24 cellular contexts compared by ENCODE assay signal in the genomic region with DNA sequence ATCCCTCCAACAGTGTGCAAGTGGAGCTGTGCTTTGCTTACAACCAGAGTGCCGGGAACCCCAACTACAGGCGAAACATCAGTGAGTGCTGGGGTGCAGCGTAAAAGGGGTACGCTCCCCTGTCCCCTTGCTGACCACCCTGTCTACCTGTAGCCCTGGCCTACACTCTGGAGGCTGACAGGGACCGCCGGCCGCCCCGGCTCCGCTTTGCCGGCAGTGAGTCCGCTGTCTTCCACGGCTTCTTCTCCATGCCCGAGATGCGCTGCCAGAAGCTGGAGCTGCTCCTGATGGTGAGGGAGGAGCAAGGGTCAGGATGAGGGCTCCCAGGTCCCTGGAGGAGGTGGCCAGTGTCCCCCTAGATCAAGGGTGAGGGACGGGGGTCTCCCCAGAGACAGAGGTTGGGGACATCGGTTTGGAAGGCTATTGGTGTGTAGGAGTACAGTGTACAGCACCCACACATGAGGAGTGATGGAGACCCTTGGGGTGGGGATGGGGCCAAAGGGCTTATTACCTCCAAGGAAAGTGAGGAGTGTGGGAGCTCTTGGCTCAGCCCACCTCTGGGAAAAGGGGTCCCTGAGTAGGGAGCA.
"Had no signal": no experiment of that assay in that cellular context is flagged by ENCODE, and none has a peak within 500 bp of the region (broad histone marks: within the 10 kb centered on the region; RNA-seq: fewer than 3 reads in every experiment).

No MANE protein-coding gene starts in this region.

- H3K9me3 ChIP-seq: adrenal gland had no signal

- ATAC-seq: activated CD4-positive, CD25-positive, alpha-beta regulatory T cell treated with anti-CD3 and anti-CD28 coated beads, Interleukin-2, amount 50 U/mL, for 24 hours; activated CD8-positive, alpha-beta T cell treated with anti-CD3 and anti-CD28 coated beads for 36 hours; Panc1 had no signal

- DNase-seq: activated CD4-positive, alpha-beta T cell treated with anti-CD3 and anti-CD28 coated beads for 4 hours; activated CD8-positive, alpha-beta memory T cell treated with anti-CD3 and anti-CD28 coated beads, Interleukin-2, amount 50 U/mL, for 48 hours; activated CD8-positive, alpha-beta T cell treated with anti-CD3 and anti-CD28 coated beads for 36 hours; activated naive CD4-positive, alpha-beta T cell treated with anti-CD3 and anti-CD28 coated beads, Interleukin-2, amount 50 U/mL, for 16 hours; activated naive CD8-positive, alpha-beta T cell treated with anti-CD3 and anti-CD28 coated beads, Interleukin-2, amount 10 ng/mL, durations not matched to agents 7 days and 5 days; activated T-cell treated with anti-CD3 and anti-CD28 coated beads, Interleukin-2, amount 50 U/mL, for 1 hour; adrenal gland; anterior cingulate cortex; cerebellar nuclear complex; KG1; NCI-H1092; NCI-H1417; NCI-H2029; NCI-H2107; NCI-H345; NCI-H510A; NCI-H526 treated with DMSO at 0.1 percent for 48 hours; NCI-H82; OCI-M1; RPMI8226; SHP77 treated with DMSO at 0.1 percent for 48 hours had no signal

- H3K27me3 ChIP-seq: adrenal gland, cardiac muscle cell had no signal

- H3K4me3 ChIP-seq: adrenal gland, cardiac muscle cell had no signal

- H3K27ac ChIP-seq: adrenal gland, cardiac muscle cell had no signal
